In genomic region chr7:72243329-72243728, GRCh38 we compare ENCODE assay signal across 23 cellular contexts.
DNase-seq lines count a peak whose midpoint lies in the region; ATAC-seq, FAIRE-seq and TF ChIP-seq lines count a peak whose summit lies in the region.
"Had no signal": no experiment of that assay in that cellular context is flagged by ENCODE, and none has a peak within 500 bp of the region (broad histone marks: within the 10 kb centered on the region; RNA-seq: fewer than 3 reads in every experiment).

No MANE protein-coding gene starts in this region.

- DNase-seq in HepG2 (ENCODE audit: low spot score) (no peak), right lobe of liver (no peak), H9 (no peak), H1 (ENCODE audit: low read depth in 1 of 2, low spot score in 2 of 2) (no peak), NOMO-1 treated with DMSO at 0.1 percent for 48 hours (lab: John Stamatoyannopoulos, UW; ENCODE audit: unreplicated experiment) (no peak), NCI-H2171 (lab: John Stamatoyannopoulos, UW) (no peak)
- DNase-seq: ACHN; AML-193; BE2C; CD4-positive, alpha-beta T cell; CD8-positive, alpha-beta memory T cell; DMS 273 treated with DMSO at 0.1 percent for 48 hours; DMS79; EL; GF-D8; HCEC 1CT had no signal

- no TSS peak for BruUV-seq in HepG2 (replicated peaks; lab: Mats Ljungman, UMichigan)

- H3K27me3 Mint-ChIP-seq in H9 (ENCODE audit: low read depth) = no peaks in the 10 kb centered on the region
- H3K27me3 Mint-ChIP-seq: CD4-positive, alpha-beta T cell; CD8-positive, alpha-beta memory T cell had no signal

- TF ChIP-seq EP300 in HepG2 (IDR thresholded peaks at IDR 0.05; ENCODE audit: low read depth in 2 of 2, low read length in 2 of 2) = no peak
- TF ChIP-seq EP300 in HepG2 (CRISPR knock-in tag; IDR thresholded peaks at IDR 0.05; ENCODE audit: borderline replicate concordance) = no peak
- TF ChIP-seq EP300 in H1 (IDR thresholded peaks at IDR 0.05; ENCODE audit: borderline replicate concordance in 1 of 2, low read depth in 2 of 2, low read length in 2 of 2) = no peak

- TF ChIP-seq POLR2A in HepG2 (IDR thresholded peaks at IDR 0.05; ENCODE audit: insufficient read depth in 1 of 2, low read depth in 2 of 2, low read length in 2 of 2) = no peak
- no peak for TF ChIP-seq POLR2A in right lobe of liver (IDR thresholded peaks at IDR 0.05)
- TF ChIP-seq POLR2A in H1 (IDR thresholded peaks at IDR 0.05; ENCODE audit: control extremely low read depth in 1 of 2, low read depth in 2 of 2, low read length in 2 of 2) = no peak

- H3K27ac ChIP-seq in HepG2 (ENCODE audit: extremely low read length, insufficient read depth, low read length) (no peak overlapping the region), right lobe of liver (no peak overlapping the region), H9 (ENCODE audit: insufficient read length, low read depth, low read length) (no peak overlapping the region), H1 (ENCODE audit: low read depth, low read length) (no peak overlapping the region)
- H3K27ac ChIP-seq: 22Rv1; BLaER1 treated with 17β-estradiol and CSF1 and Interleukin-3, amounts not matched to agents 10 nM and 100 nM had no signal

- H3K4me3 Mint-ChIP-seq in H9 = no peak overlapping the region
- H3K4me3 Mint-ChIP-seq: CD14-positive monocyte; CD4-positive, alpha-beta T cell; CD8-positive, alpha-beta memory T cell had no signal

- H3K18ac ChIP-seq in H9 (ENCODE audit: insufficient read length, low read depth, low read length) (no peak overlapping the region), H1 (ENCODE audit: extremely low read depth, low read length) (no peak overlapping the region)

- H2BK120ac ChIP-seq in H9 (ENCODE audit: low read depth, low read length, poor library complexity, severe bottlenecking) = no peak overlapping the region
- no peak overlapping the region for H2BK120ac ChIP-seq in H1 (replicated peaks; ENCODE audit: low read depth, low read length)

- no peak overlapping the region for H2BK12ac ChIP-seq in H9 (ENCODE audit: insufficient read length, low read depth, low read length)
- H2BK12ac ChIP-seq in H1 (ENCODE audit: low read depth, low read length) = no peak overlapping the region

- H2AK5ac ChIP-seq in H9 (ENCODE audit: insufficient read length, low read length) = no peak overlapping the region
- no peak overlapping the region for H2AK5ac ChIP-seq in H1 (ENCODE audit: low read depth, low read length)

- CTCF ChIA-PET in HepG2 (lab: Yijun Ruan, JAX; ENCODE audit: low intra/inter-chr PET ratio, low total read pairs) = no interaction called here
- CTCF ChIA-PET in H1 (lab: Charles Lee; ENCODE audit: partially characterized antibody) = interaction anchor here (0.9 to 1.4 kb wide), 2 partner anchors 20 to 89 kb away, joined by 3 to 5 read pairs; no protein-coding TSS in a partner anchor

- H3K79me2 ChIP-seq in HepG2 (ENCODE audit: insufficient read depth, low read length) (no peaks in the 10 kb centered on the region), H9 (ENCODE audit: insufficient read depth, low read length) (0 out of 2 replicates have a peak, but pooled peaks cover 2% of the 10 kb centered on the region), H1 (ENCODE audit: control insufficient read depth in 1 of 2, insufficient read depth in 2 of 2, low read length in 2 of 2) (no peaks in the 10 kb centered on the region)

- H4K5ac ChIP-seq in H9 (ENCODE audit: insufficient read length, low read depth, low read length) (no peak overlapping the region), H1 (ENCODE audit: insufficient read length, low read depth, low read length) (no peak overlapping the region)

- WGBS in HepG2 (ENCODE audit: low lambda C conversion rate) = 3% methylated on average over 6 of the region's 6 CpGs
- WGBS in right lobe of liver (ENCODE audit: insufficient coverage, low coverage, low lambda C conversion rate, missing lambda C conversion rate) = 60% methylated on average over 6 of the region's 6 CpGs
- WGBS in H9 (ENCODE audit: extremely low coverage, insufficient read length, low lambda C conversion rate) = no CpG with 5 or more reads among the region's 6 CpGs
- WGBS in H1 (ENCODE audit: extremely low coverage in 1 of 2, insufficient coverage in 1 of 2, insufficient read length in 1 of 2, insufficient replicate concordance in 2 of 2, low coverage in 1 of 2, low lambda C conversion rate in 2 of 2, missing lambda C conversion rate in 1 of 2), 2 experiments = 77% methylated on average over 6 of the region's 6 CpGs; no CpG with 5 or more reads in 1 of the 2 experiments

- H3K4me2 ChIP-seq in HepG2 (ENCODE audit: low read depth, low read length) = no peak overlapping the region
- no peak overlapping the region for H3K4me2 ChIP-seq in H9 (ENCODE audit: insufficient read depth, insufficient read length, low read length)
- no peak overlapping the region for H3K4me2 ChIP-seq in H1 (ENCODE audit: insufficient read depth in 1 of 2, low read depth in 2 of 2, low read length in 2 of 2)
- H3K4me2 ChIP-seq: BLaER1 treated with 17β-estradiol and CSF1 and Interleukin-3, amounts not matched to agents 10 nM and 100 nM had no signal

- H3K56ac ChIP-seq in H9 (ENCODE audit: insufficient read length, low read depth, low read length) = no peak overlapping the region
- no peak overlapping the region for H3K56ac ChIP-seq in H1 (replicated peaks; ENCODE audit: insufficient read length, low read depth, low read length)

- no peak overlapping the region for H3K9ac ChIP-seq in HepG2 (ENCODE audit: insufficient read depth, low read depth, low read length)
- H3K9ac ChIP-seq in H9 (ENCODE audit: extremely low read depth, insufficient read length, low read length) = no peak overlapping the region
- H3K9ac ChIP-seq in H1 (replicated peaks in 1 of 4; ENCODE audit: extremely low read depth in 1 of 4, low read depth in 3 of 4, low read length in 3 of 4) = no peak overlapping the region
- H3K9ac ChIP-seq: BLaER1 treated with 17β-estradiol and CSF1 and Interleukin-3, amounts not matched to agents 10 nM and 100 nM had no signal

- H3K36me3 ChIP-seq in HepG2 (replicated peaks in 1 of 2; ENCODE audit: control insufficient read depth in 1 of 2, insufficient read depth in 2 of 2, low read length in 2 of 2) (no peaks in the 10 kb centered on the region), right lobe of liver (no peaks in the 10 kb centered on the region), H1 (ENCODE audit: control insufficient read depth in 2 of 4, insufficient read depth in 4 of 4, low read length in 3 of 4) (no peaks in the 10 kb centered on the region)
- H3K36me3 ChIP-seq: BE2C; BLaER1 treated with 17β-estradiol and CSF1 and Interleukin-3, amounts not matched to agents 10 nM and 100 nM had no signal

- no peaks in the 10 kb centered on the region for H3K4me1 ChIP-seq in HepG2 (ENCODE audit: insufficient read depth, low read length)
- H3K4me1 ChIP-seq in right lobe of liver = no peaks in the 10 kb centered on the region
- H3K4me1 ChIP-seq in H9 (ENCODE audit: insufficient read depth, low read length) = peaks cover 2% of the 10 kb centered on the region; the same call in 1 of the 2 replicates
- H3K4me1 ChIP-seq in H1 (replicated peaks in 1 of 4; ENCODE audit: control insufficient read depth in 3 of 4, insufficient read depth in 4 of 4, low read length in 3 of 4) = peaks cover 0 to 3% (median 0%) of the 10 kb centered on the region in 4 experiments; a peak in 2 of 7 replicates
- H3K4me1 ChIP-seq: BE2C; BLaER1 treated with 17β-estradiol and CSF1 and Interleukin-3, amounts not matched to agents 10 nM and 100 nM had no signal

- H4K20me1 ChIP-seq in HepG2 (ENCODE audit: insufficient read depth, low read length) (no peaks in the 10 kb centered on the region), H9 (ENCODE audit: control insufficient read depth, insufficient read depth, insufficient read length) (no peaks in the 10 kb centered on the region), H1 (replicated peaks in 1 of 2; ENCODE audit: control insufficient read depth in 1 of 2, insufficient read depth in 2 of 2, low read length in 2 of 2) (no peaks in the 10 kb centered on the region)
- H4K20me1 ChIP-seq: BLaER1 treated with 17β-estradiol and CSF1 and Interleukin-3, amounts not matched to agents 10 nM and 100 nM had no signal

- H3K9me3 ChIP-seq in HepG2 (ENCODE audit: low read length) (no peaks in the 10 kb centered on the region; the same call in 1 of the 2 replicates), right lobe of liver (no peaks in the 10 kb centered on the region), H9 (ENCODE audit: control insufficient read depth, low read depth, low read length) (no peaks in the 10 kb centered on the region), H1 (ENCODE audit: insufficient read depth in 2 of 2, low read depth in 1 of 2, low read length in 1 of 2) (0 out of 4 replicates have a peak, but pooled peaks cover 0 to 2% of the 10 kb centered on the region in 2 experiments)
- H3K9me3 ChIP-seq: BE2C had no signal

- no peak for FAIRE-seq in HepG2 (lab: Jason Lieb, UNC)
- FAIRE-seq in H1 (lab: Jason Lieb, UNC) = no peak
- FAIRE-seq: A204.1, D721Med, GM12891, GM18507 had no signal

- H2BK15ac ChIP-seq in H9 (ENCODE audit: low read depth, low read length) (no peak overlapping the region), H1 (ENCODE audit: low read length) (no peak overlapping the region)

- H3K36me3 Mint-ChIP-seq in H9 (ENCODE audit: insufficient read depth in 1 of 3, low read depth in 3 of 3) = peaks cover 1 to 2% (median 1%) of the 10 kb centered on the region in 3 experiments
- H3K36me3 Mint-ChIP-seq: CD14-positive monocyte; CD8-positive, alpha-beta memory T cell had no signal

- H3K27me3 ChIP-seq in HepG2 (ENCODE audit: control insufficient read depth in 1 of 2, insufficient read depth in 2 of 2, low read length in 2 of 2) (peaks cover 0 to 4% of the 10 kb centered on the region in 2 experiments; a peak in 1 of 5 replicates), right lobe of liver (no peaks in the 10 kb centered on the region), H9 (ENCODE audit: insufficient read depth, low read length) (no peaks in the 10 kb centered on the region), H1 (replicated peaks in 1 of 4; ENCODE audit: control insufficient read depth in 3 of 4, extremely low read depth in 1 of 4, insufficient read depth in 3 of 4, low read length in 3 of 4) (no peaks in the 10 kb centered on the region)
- H3K27me3 ChIP-seq: BE2C; BLaER1 treated with 17β-estradiol and CSF1 and Interleukin-3, amounts not matched to agents 10 nM and 100 nM had no signal

- H3K4me1 Mint-ChIP-seq in H9 = peaks cover 8 to 9% of the 10 kb centered on the region in 2 experiments
- H3K4me1 Mint-ChIP-seq: CD14-positive monocyte; CD8-positive, alpha-beta memory T cell had no signal

- H4K8ac ChIP-seq in H9 (replicated peaks; ENCODE audit: insufficient read length, low read depth, low read length) (no peak overlapping the region), H1 (ENCODE audit: extremely low read depth, insufficient read depth, low read length) (peak overlapping the region; percentile 92)

- no peak for TF ChIP-seq CTCF in HepG2 (CRISPR knock-in tag; IDR thresholded peaks at IDR 0.05)
- no peak for TF ChIP-seq CTCF in right lobe of liver (IDR thresholded peaks at IDR 0.05)
- no peak for TF ChIP-seq CTCF in H9 (conservative IDR thresholded peaks at IDR 0.05)
- no peak for TF ChIP-seq CTCF in H1 (IDR thresholded peaks at IDR 0.05; ENCODE audit: control extremely low read depth in 1 of 3, insufficient read depth in 1 of 3, low read depth in 1 of 3, low read length in 3 of 3)

- H2AFZ ChIP-seq in HepG2 (ENCODE audit: low read length) = no peak overlapping the region
- no peak overlapping the region for H2AFZ ChIP-seq in H9 (ENCODE audit: low read length)
- no peak overlapping the region for H2AFZ ChIP-seq in H1 (ENCODE audit: low read length)

- H3K79me1 ChIP-seq in H9 (ENCODE audit: insufficient read depth, low read depth, low read length, poor library complexity, severe bottlenecking) = no peaks in the 10 kb centered on the region
- H3K79me1 ChIP-seq in H1 (ENCODE audit: low read depth, low read length) = peaks cover 3% of the 10 kb centered on the region; the same call in 1 of the 2 replicates

- H2BK5ac ChIP-seq in H9 (ENCODE audit: insufficient read length, low read length) = no peak overlapping the region
- H2BK5ac ChIP-seq in H1 (ENCODE audit: low read depth, low read length) = no peak overlapping the region

- H3K14ac ChIP-seq in H9 (ENCODE audit: insufficient read depth, low read length) (no peak overlapping the region), H1 (ENCODE audit: insufficient read length) (no peak overlapping the region)

- no peak overlapping the region for H3T11ph ChIP-seq in H9 (ENCODE audit: low read length)

- no peak overlapping the region for H3K4me3 ChIP-seq in HepG2 (replicated peaks in 1 of 3; ENCODE audit: insufficient read depth in 1 of 3, low read depth in 2 of 3, low read length in 3 of 3)
- H3K4me3 ChIP-seq in right lobe of liver = no peak overlapping the region
- no peak overlapping the region for H3K4me3 ChIP-seq in H1 (ENCODE audit: extremely low read depth in 1 of 4, insufficient read depth in 2 of 4, low read depth in 3 of 4, low read length in 4 of 4)
- H3K4me3 ChIP-seq: BLaER1 treated with 17β-estradiol and CSF1 and Interleukin-3, amounts not matched to agents 10 nM and 100 nM had no signal

- peaks cover 2 to 3% of the 10 kb centered on the region in 2 experiments for H3K9me3 Mint-ChIP-seq in H9

- intact Hi-C loops in HepG2 (cut with micrococcal nuclease; ENCODE audit: unreplicated experiment) = no loop called here
- intact Hi-C loops in right lobe of liver (cut with DNase I) = no loop called here

- H3K4ac ChIP-seq in H9 (ENCODE audit: low read depth, low read length) (no peak overlapping the region), H1 (replicated peaks; ENCODE audit: insufficient read length, low read depth, low read length) (no peak overlapping the region)

- peak overlapping the region in 2 of 3 experiments; percentile 7 to 54; a peak in 2 of 7 replicates for H3K27ac Mint-ChIP-seq in H9
- H3K27ac Mint-ChIP-seq: CD14-positive monocyte; CD4-positive, alpha-beta T cell had no signal

- no peak overlapping the region for H3K23ac ChIP-seq in H9 (ENCODE audit: insufficient read length, low read depth, low read length)
- no peak overlapping the region for H3K23ac ChIP-seq in H1 (ENCODE audit: insufficient read length)

- POLR2A ChIA-PET in HepG2 (lab: Yijun Ruan, JAX) = no interaction called here
- POLR2A ChIA-PET in H1 (lab: Charles Lee; ENCODE audit: partially characterized antibody) = no interaction called here

- no peak overlapping the region for H2BK20ac ChIP-seq in H9 (ENCODE audit: low read depth, low read length, poor library complexity, severe bottlenecking)
- no peak overlapping the region for H2BK20ac ChIP-seq in H1 (ENCODE audit: low read length)

- in situ Hi-C loops in HepG2 (cut with HindIII; ENCODE audit: extremely low pct_ligation_motif_present, low pct_unique_long_range_greater_than_20kb) = no loop called here

- no peaks in the 10 kb centered on the region for H3K23me2 ChIP-seq in H9 (ENCODE audit: insufficient read length, low read depth, low read length, poor library complexity, severe bottlenecking)
- no peaks in the 10 kb centered on the region for H3K23me2 ChIP-seq in H1 (ENCODE audit: low read depth, low read length)

- H4K91ac ChIP-seq in H9 (ENCODE audit: insufficient read length, low read depth, low read length) = no peak overlapping the region
- no peak overlapping the region for H4K91ac ChIP-seq in H1 (replicated peaks; ENCODE audit: insufficient read length, low read length)

- no peak for TF ChIP-seq RAD21 in HepG2 (CRISPR knock-in tag; IDR thresholded peaks at IDR 0.05)
- no peak for TF ChIP-seq RAD21 in H1 (IDR thresholded peaks at IDR 0.05 in 1 of 2, conservative IDR thresholded peaks at IDR 0.05 in 1 of 2; ENCODE audit: low read depth in 2 of 2, low read length in 2 of 2)

- ATAC-seq in HepG2 (no peak), right lobe of liver (no peak)

Comparison
In these comparisons a context has a peak if more than half of its experiments do, and no peak if none do; other contexts are left out.
1. Of the 41 proteins assayed by ChIP-seq in both HepG2 and H1: peak only in HepG2: MAFK; only in H1: none; in both: none; in neither: 40.